ENCODE assay signal across 3 cellular contexts in the genomic region with DNA sequence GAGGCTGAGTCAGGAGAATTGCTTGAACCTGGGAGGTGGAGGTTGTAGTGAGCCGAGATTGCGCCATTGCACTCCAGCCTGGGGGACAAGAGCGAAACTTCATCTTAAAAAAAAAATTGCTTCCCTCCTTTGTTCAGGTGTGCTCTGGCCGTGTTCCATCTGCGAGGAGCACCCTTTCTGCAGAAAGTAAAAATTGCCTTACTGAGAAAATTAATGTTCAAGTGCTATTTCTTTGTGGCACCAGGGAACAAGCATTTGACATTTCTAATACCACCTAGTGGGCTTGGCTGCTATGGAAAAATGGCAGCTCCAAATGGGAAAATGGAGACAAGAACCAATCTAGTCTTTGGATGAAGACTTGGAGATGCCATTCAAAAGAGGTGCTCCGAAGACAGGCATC. TPM values are rescaled to one million over a fixed set of nuclear protein-coding genes. Genes with fewer than 3 reads are reported as not detected.
"Had no signal": no experiment of that assay in that cellular context is flagged by ENCODE, and none has a peak within 500 bp of the region (broad histone marks: within the 10 kb centered on the region; RNA-seq: fewer than 3 reads in every experiment).

No MANE protein-coding gene starts in this region.

RNA-seq across cellular contexts. Expression of a gene that starts 29.2 kb away (rescaled TPM):
- total RNA-seq: activated CD4-positive, alpha-beta T cell treated with anti-CD3 and anti-CD28 coated beads, Interleukin-2, amount 10 ng/mL, durations not matched to agents 7 days and 5 days; activated naive CD8-positive, alpha-beta T cell treated with anti-CD3 and anti-CD28 coated beads, Interleukin-2, amount 10 ng/mL, durations not matched to agents 7 days and 5 days; T-helper 2 cell treated with Interferon-gamma antibody and Interleukin-4, amounts not matched to agents 100 ng/mL and 5 ng/mL, for 36 hours had no signal
